ENCODE assay signal across 9 cellular contexts in genomic region chr13:109412232-109412935, GRCh38.
DNase-seq lines count a peak whose midpoint lies in the region; ATAC-seq and TF ChIP-seq lines count a peak whose summit lies in the region.
"Had no signal": no experiment of that assay in that cellular context is flagged by ENCODE, and none has a peak within 500 bp of the region (broad histone marks: within the 10 kb centered on the region; RNA-seq: fewer than 3 reads in every experiment).

No MANE protein-coding gene starts in this region.

- POLR2A ChIA-PET in IMR-90 (lab: Charles Lee; ENCODE audit: unreplicated experiment) (no interaction called here), PC-3 (lab: Charles Lee; ENCODE audit: unreplicated experiment) (no interaction called here)

- H4K8ac ChIP-seq in IMR-90 (ENCODE audit: low read depth in 2 of 2, low read length in 2 of 2), result no peak overlapping the region
- no peak overlapping the region for H4K8ac ChIP-seq in trophoblast cell (ENCODE audit: low read depth, low read length)

- peak overlapping the region; percentile 2; the same call in 1 of the 2 replicates for H3K4ac ChIP-seq in IMR-90 (ENCODE audit: low read depth, low read length)
- H3K4ac ChIP-seq in trophoblast cell (ENCODE audit: low read depth, low read length), result no peak overlapping the region

- no peak overlapping the region for H4K5ac ChIP-seq in IMR-90 (ENCODE audit: low read depth, low read length)

- H3K9ac ChIP-seq in IMR-90 (ENCODE audit: low read depth, low read length) (no peak overlapping the region), PC-3 (ENCODE audit: low read length) (no peak overlapping the region), trophoblast cell (ENCODE audit: low read length) (no peak overlapping the region)

- H3K4me1 ChIP-seq in IMR-90 (ENCODE audit: control insufficient read depth, insufficient read depth, low read length), result peaks cover 2% of the 10 kb centered on the region
- peaks cover 4% of the 10 kb centered on the region; the same call in 1 of the 2 replicates for H3K4me1 ChIP-seq in PC-3 (ENCODE audit: insufficient read depth, low read length)
- H3K4me1 ChIP-seq in gastroesophageal sphincter, result peaks cover 0 to 10% (median 0%) of the 10 kb centered on the region in 3 donors
- peaks cover 0 to 2% of the 10 kb centered on the region in 2 experiments for H3K4me1 ChIP-seq in trophoblast cell (ENCODE audit: control insufficient read depth in 1 of 2, insufficient read depth in 2 of 2, low read length in 2 of 2)

- H3K9me1 ChIP-seq in IMR-90 (ENCODE audit: insufficient read depth, low read length), result 0 out of 2 replicates have a peak, but pooled peaks cover 3% of the 10 kb centered on the region

- H3K14ac ChIP-seq in IMR-90 (replicated peaks; ENCODE audit: low read depth, low read length) (no peak overlapping the region; the same call in 1 of the 2 replicates), trophoblast cell (ENCODE audit: low read length) (no peak overlapping the region)

- H3K4me3 ChIP-seq in IMR-90 (ENCODE audit: insufficient read depth, low read depth, low read length), result no peak overlapping the region
- H3K4me3 ChIP-seq in PC-3 (ENCODE audit: low read length), result peak overlapping the region; percentile 43
- H3K4me3 ChIP-seq in gastroesophageal sphincter, result no peak overlapping the region
- H3K4me3 ChIP-seq in trophoblast cell (ENCODE audit: low read depth, low read length), result no peak overlapping the region
- H3K4me3 ChIP-seq: gastrocnemius medialis had no signal

- no peaks in the 10 kb centered on the region for H3K9me2 ChIP-seq in PC-3 (replicated peaks; ENCODE audit: low read length)

- TF ChIP-seq POLR2A in IMR-90 (IDR thresholded peaks at IDR 0.05; ENCODE audit: low read depth, low read length) (no peak), gastroesophageal sphincter (IDR thresholded peaks at IDR 0.05) (no peak)

- no peak overlapping the region for H3K56ac ChIP-seq in IMR-90 (ENCODE audit: extremely low read depth, insufficient read depth, low read length)

- H3K27me3 ChIP-seq in IMR-90 (ENCODE audit: control insufficient read depth, insufficient read depth, low read length) (peaks cover 4% of the 10 kb centered on the region), PC-3 (ENCODE audit: low read length) (no peaks in the 10 kb centered on the region), gastroesophageal sphincter (no peaks in the 10 kb centered on the region), trophoblast cell (ENCODE audit: insufficient read depth, low read length) (no peaks in the 10 kb centered on the region)
- H3K27me3 ChIP-seq: gastrocnemius medialis had no signal

- no peak overlapping the region for H2BK120ac ChIP-seq in IMR-90 (ENCODE audit: low read depth, low read length)
- H2BK120ac ChIP-seq in trophoblast cell (ENCODE audit: insufficient read depth, low read length, poor library complexity), result peak overlapping the region; percentile 44

- no peak overlapping the region for H2AK9ac ChIP-seq in IMR-90 (replicated peaks; ENCODE audit: low read depth, low read length, poor library complexity)

- peak; percentile 81 for ATAC-seq in IMR-90 (ENCODE audit: low read depth)
- ATAC-seq in PC-3, result peak; percentile 90
- peak; percentile 43 for ATAC-seq in gastroesophageal sphincter
- ATAC-seq in GM19452 (IDR thresholded peaks at IDR 0.05; ENCODE audit: unreplicated experiment), result no peak
- ATAC-seq in HG03439 (IDR thresholded peaks at IDR 0.05; ENCODE audit: unreplicated experiment), result no peak

- H3K18ac ChIP-seq in IMR-90 (ENCODE audit: low read depth, low read length), result no peak overlapping the region
- H3K18ac ChIP-seq in trophoblast cell (ENCODE audit: low read length), result no peak overlapping the region

- CTCF ChIA-PET in IMR-90 (lab: Yijun Ruan, JAX) (interaction anchor here (0.6 kb wide), 1 partner anchor 105 kb away, joined by 3 read pairs; no protein-coding TSS in a partner anchor), PC-3 (lab: Charles Lee) (no interaction called here)

- no peaks in the 10 kb centered on the region for H3F3A ChIP-seq in PC-3 (ENCODE audit: low read length, unreplicated experiment)

- TF ChIP-seq CTCF in IMR-90 (conservative IDR thresholded peaks at IDR 0.05; ENCODE audit: low read depth, low read length) (no peak), PC-3 (conservative IDR thresholded peaks at IDR 0.05; ENCODE audit: low read depth, low read length) (no peak), gastroesophageal sphincter (IDR thresholded peaks at IDR 0.05) (no peak)

- H3K9me3 ChIP-seq in IMR-90 (ENCODE audit: control insufficient read depth, insufficient read depth, low read length) (0 out of 2 replicates have a peak, but pooled peaks cover 2% of the 10 kb centered on the region), PC-3 (ENCODE audit: low read length) (no peaks in the 10 kb centered on the region), gastroesophageal sphincter (no peaks in the 10 kb centered on the region), trophoblast cell (ENCODE audit: insufficient read depth, low read depth, low read length) (no peaks in the 10 kb centered on the region)
- H3K9me3 ChIP-seq: gastrocnemius medialis had no signal

- in situ Hi-C loops in IMR-90 (cut with MboI; ENCODE audit: low sequenced_read_pairs), result no loop called here

- no peak for TF ChIP-seq RAD21 in IMR-90 (IDR thresholded peaks at IDR 0.05; ENCODE audit: low read length)

- H4K12ac ChIP-seq in trophoblast cell (ENCODE audit: low read depth, low read length), result no peak overlapping the region

- H3K79me1 ChIP-seq in IMR-90 (ENCODE audit: low read depth in 1 of 2, low read length in 2 of 2), result no peaks in the 10 kb centered on the region
- H3K79me1 ChIP-seq in trophoblast cell (ENCODE audit: low read length), result no peaks in the 10 kb centered on the region

- H3K4me2 ChIP-seq in IMR-90 (ENCODE audit: low read depth, low read length), result peak overlapping the region; percentile 18
- peak overlapping the region; percentile 72 for H3K4me2 ChIP-seq in PC-3 (ENCODE audit: low read length)
- no peak overlapping the region for H3K4me2 ChIP-seq in trophoblast cell (ENCODE audit: low read length)

- no peak overlapping the region for H4K91ac ChIP-seq in IMR-90 (ENCODE audit: insufficient read depth, low read depth, low read length)
- no peak overlapping the region for H4K91ac ChIP-seq in trophoblast cell (ENCODE audit: low read depth, low read length)

- dilution Hi-C loops in IMR-90 (cut with HindIII; ENCODE audit: low sequenced_read_pairs, unreplicated experiment), result no loop called here

- H4K20me1 ChIP-seq in IMR-90 (ENCODE audit: insufficient read depth, low read length), result no peaks in the 10 kb centered on the region
- H4K20me1 ChIP-seq in PC-3 (ENCODE audit: low read length), result no peaks in the 10 kb centered on the region

- H2AK5ac ChIP-seq in IMR-90 (ENCODE audit: low read depth, low read length) (no peak overlapping the region), trophoblast cell (ENCODE audit: low read length) (no peak overlapping the region)

- H3K23ac ChIP-seq in IMR-90 (ENCODE audit: low read depth, low read length) (no peak overlapping the region; the same call in 1 of the 2 replicates), trophoblast cell (ENCODE audit: low read length) (no peak overlapping the region)

- intact Hi-C loops in IMR-90 (cut with micrococcal nuclease) (no loop called here), PC-3 (cut with micrococcal nuclease) (no loop called here)

- TF ChIP-seq EP300 in gastroesophageal sphincter (IDR thresholded peaks at IDR 0.05), result no peak

- no peak overlapping the region for H2BK15ac ChIP-seq in IMR-90 (ENCODE audit: low read depth, low read length)

- peak; percentile 33 for DNase-seq in IMR-90
- DNase-seq in PC-3, result peak; percentile 39
- peak; percentile 10 to 56 for DNase-seq in trophoblast cell
- no peak for DNase-seq in NCI-H2171 treated with DMSO at 0.1 percent for 48 hours (lab: John Stamatoyannopoulos, UW)
- no peak for DNase-seq in activated CD8-positive, alpha-beta memory T cell treated with anti-CD3 and anti-CD28 coated beads, Interleukin-2, amount 50 U/mL, for 4 hours
- DNase-seq: gastrocnemius medialis had no signal

- H2AFZ ChIP-seq in IMR-90 (replicated peaks; ENCODE audit: low read length, poor library complexity) (peak overlapping the region; percentile 85), PC-3 (ENCODE audit: low read length) (peak overlapping the region; percentile 80), trophoblast cell (ENCODE audit: insufficient read depth, low read length, poor library complexity) (no peak overlapping the region)

- H3K36me3 ChIP-seq in IMR-90 (ENCODE audit: control insufficient read depth, insufficient read depth, low read length) (no peaks in the 10 kb centered on the region), PC-3 (ENCODE audit: low read depth, low read length) (no peaks in the 10 kb centered on the region), gastroesophageal sphincter (no peaks in the 10 kb centered on the region), trophoblast cell (ENCODE audit: control insufficient read depth in 1 of 2, insufficient read depth in 2 of 2, low read length in 2 of 2) (no peaks in the 10 kb centered on the region)
- H3K36me3 ChIP-seq: gastrocnemius medialis had no signal

- no peak overlapping the region for H2BK5ac ChIP-seq in IMR-90 (ENCODE audit: low read depth, low read length, poor library complexity, severe bottlenecking)
- peak overlapping the region; percentile 70 for H2BK5ac ChIP-seq in trophoblast cell (ENCODE audit: low read depth, low read length, poor library complexity)

- BruUV-seq in IMR-90 (replicated peaks; lab: Mats Ljungman, UMichigan) (no TSS peak), PC-3 (replicated peaks; lab: Mats Ljungman, UMichigan) (no TSS peak)

- H2BK12ac ChIP-seq in trophoblast cell (ENCODE audit: low read length), result no peak overlapping the region

- no peak overlapping the region for H2BK20ac ChIP-seq in IMR-90 (ENCODE audit: low read depth, low read length)

- H3K79me2 ChIP-seq in PC-3 (ENCODE audit: low read length), result no peaks in the 10 kb centered on the region
- H3K79me2 ChIP-seq in trophoblast cell (ENCODE audit: control insufficient read depth, insufficient read depth, low read length, poor library complexity), result no peaks in the 10 kb centered on the region

- H3K27ac ChIP-seq in IMR-90 (ENCODE audit: insufficient read depth, low read length) (no peak overlapping the region), PC-3 (ENCODE audit: low read length) (no peak overlapping the region), gastroesophageal sphincter (no peak overlapping the region), trophoblast cell (ENCODE audit: low read depth, low read length) (peak overlapping the region; percentile 37)

- 16% methylated on average over 9 of the region's 15 CpGs; no CpG with 5 or more reads in 1 of the 2 experiments for WGBS in IMR-90 (ENCODE audit: extremely low coverage in 2 of 2, insufficient read length in 1 of 2), 2 experiments
- WGBS in gastroesophageal sphincter (ENCODE audit: low coverage in 1 of 2), 2 donors, result 20 to 34% methylated on average over 5 to 13 of the region's 15 CpGs
- no CpG with 5 or more reads among the region's 15 CpGs for WGBS in trophoblast cell (ENCODE audit: extremely low coverage, insufficient coverage, insufficient read length)

TF ChIP-seq in IMR-90, 13 proteins besides CTCF, POLR2A, EP300 and RAD21 (continues in another document):
- peak; percentile 80 for TF ChIP-seq BHLHE40 (IDR thresholded peaks at IDR 0.05; ENCODE audit: low read depth, low read length)

Comparison
In these comparisons a context has a peak if more than half of its experiments do, and no peak if none do; other contexts are left out.
1. ATAC-seq: peak in IMR-90 (single experiment), PC-3 (single experiment) and gastroesophageal sphincter (single experiment); none in GM19452 (single experiment) and HG03439 (single experiment).
2. DNase-seq: peak in IMR-90 (single experiment), PC-3 (single experiment) and trophoblast cell (2 of 2); none in NCI-H2171 treated with DMSO at 0.1 percent for 48 hours (single experiment) and activated CD8-positive, alpha-beta memory T cell treated with anti-CD3 and anti-CD28 coated beads, Interleukin-2, amount 50 U/mL, for 4 hours (single experiment).